In genomic region chr2:10835052-10835970, GRCh38 we compare ENCODE assay signal across 8 cellular contexts. TPM values are rescaled to one million over a fixed set of nuclear protein-coding genes. Genes with fewer than 3 reads are reported as not detected.
DNase-seq lines count a peak whose midpoint lies in the region; ATAC-seq, FAIRE-seq and TF ChIP-seq lines count a peak whose summit lies in the region.

No MANE protein-coding gene starts in this region.

- H3K36me3 ChIP-seq in MM.1S (replicated peaks; ENCODE audit: insufficient read depth, low read length): no peaks in the 10 kb centered on the region
- no peaks in the 10 kb centered on the region for H3K36me3 ChIP-seq in kidney (ENCODE audit: control insufficient read depth in 1 of 2, insufficient read depth in 2 of 2, low read length in 2 of 2)

- H3F3A ChIP-seq in MM.1S (ENCODE audit: insufficient read depth, low read length): no peaks in the 10 kb centered on the region

- FAIRE-seq in kidney (lab: Jason Lieb, UNC): no peak

- peak overlapping the region; percentile 83 for H2AFZ ChIP-seq in MM.1S (ENCODE audit: low read length)

- TF ChIP-seq CTCF in MM.1S (IDR thresholded peaks at IDR 0.05; ENCODE audit: low read length) (peak; percentile 92), astrocyte of the cerebellum (IDR thresholded peaks at IDR 0.05; ENCODE audit: low read depth, low read length, missing control alignments) (peak; percentile 80), kidney (IDR thresholded peaks at IDR 0.05; ENCODE audit: borderline replicate concordance, extremely low read depth, insufficient read depth) (peak; percentile 78)

- H3K4me2 ChIP-seq in MM.1S (ENCODE audit: low read depth, low read length): peak overlapping the region; percentile 85

- H3K4me1 ChIP-seq in MM.1S (ENCODE audit: low read length): 0 out of 2 replicates have a peak, but pooled peaks cover 3% of the 10 kb centered on the region
- H3K4me1 ChIP-seq in kidney (ENCODE audit: control insufficient read depth in 1 of 2, insufficient read depth in 1 of 2, low read depth in 1 of 2, low read length in 2 of 2): peaks cover 0 to 4% of the 10 kb centered on the region in 2 donors

- DNase-seq in DMS 273 (lab: John Stamatoyannopoulos, UW; ENCODE audit: unreplicated experiment) (peak; percentile 93), MM.1S (peak; percentile 85), T-helper 22 cell (ENCODE audit: low read depth) (peak; percentile 47), astrocyte of the cerebellum (ENCODE audit: low read depth) (no peak), kidney (peak; percentile 86), kidney glomerular epithelial cell (lab: John Stamatoyannopoulos, UW) (no peak)
- peak; percentile 82 for DNase-seq in stimulated activated CD4-positive, alpha-beta T cell treated with anti-CD3 and anti-CD28 coated beads, Interleukin-4, amount 100 ng/mL, for 24 hours

- in situ Hi-C loops in astrocyte of the cerebellum (cut with HindIII; ENCODE audit: low sequenced_read_pairs): loop anchor here (5.0 kb wide), 1 partner anchor 67 kb away; no protein-coding TSS in a partner anchor

- H3K9me3 ChIP-seq in MM.1S (replicated peaks; ENCODE audit: insufficient read depth, low read length) (no peaks in the 10 kb centered on the region), kidney (ENCODE audit: control insufficient read depth in 1 of 2, low read length in 2 of 2) (no peaks in the 10 kb centered on the region)

- peak overlapping the region; percentile 30; the same call in 1 of the 2 replicates for H3K9ac ChIP-seq in MM.1S (ENCODE audit: low read length)
- no peak overlapping the region for H3K9ac ChIP-seq in kidney (ENCODE audit: low read length in 2 of 2)

- H3K9me2 ChIP-seq in MM.1S (replicated peaks; ENCODE audit: insufficient read depth, low read length): no peaks in the 10 kb centered on the region

- intact Hi-C loops in kidney (cut with DNase I): no loop called here

- no peak overlapping the region for H3K27ac ChIP-seq in MM.1S (ENCODE audit: low read length)
- no peak overlapping the region for H3K27ac ChIP-seq in kidney (ENCODE audit: low read depth in 2 of 2, low read length in 2 of 2)

- ATAC-seq in GM21576 (IDR thresholded peaks at IDR 0.05; ENCODE audit: unreplicated experiment): peak; percentile 50

- no peaks in the 10 kb centered on the region for H3K79me2 ChIP-seq in MM.1S (ENCODE audit: low read length)

- peaks cover 40% of the 10 kb centered on the region for H3K27me3 ChIP-seq in MM.1S (replicated peaks; ENCODE audit: insufficient read depth, low read length)

- peak overlapping the region; percentile 30; the same call in 1 of the 2 replicates for H3K4me3 ChIP-seq in MM.1S (ENCODE audit: low read length)
- H3K4me3 ChIP-seq in astrocyte of the cerebellum (ENCODE audit: low read depth, low read length): no peak overlapping the region
- no peak overlapping the region for H3K4me3 ChIP-seq in kidney (ENCODE audit: low read length in 2 of 2)

- H4K20me1 ChIP-seq in MM.1S (ENCODE audit: insufficient read depth, low read length): no peaks in the 10 kb centered on the region

RNA-seq across cellular contexts. Expression of gene PDIA6, which starts 22.7 kb away (rescaled TPM):
- total RNA-seq in kidney: 225 TPM
- 190 TPM for polyA plus RNA-seq in kidney (ENCODE audit: insufficient read depth, low read depth, low replicate concordance)

Comparison
In these comparisons a context has a peak if more than half of its experiments do, and no peak if none do; other contexts are left out.
1. DNase-seq: peak in DMS 273 (single experiment), MM.1S (single experiment), T-helper 22 cell (single experiment), kidney (single experiment) and stimulated activated CD4-positive, alpha-beta T cell treated with anti-CD3 and anti-CD28 coated beads, Interleukin-4, amount 100 ng/mL, for 24 hours (single experiment); none in astrocyte of the cerebellum (single experiment) and kidney glomerular epithelial cell (single experiment).
2. Peak in every context shown above with its lines, with median percentiles within 50 percentile points of each other: CTCF ChIP-seq.